In the genomic region with DNA sequence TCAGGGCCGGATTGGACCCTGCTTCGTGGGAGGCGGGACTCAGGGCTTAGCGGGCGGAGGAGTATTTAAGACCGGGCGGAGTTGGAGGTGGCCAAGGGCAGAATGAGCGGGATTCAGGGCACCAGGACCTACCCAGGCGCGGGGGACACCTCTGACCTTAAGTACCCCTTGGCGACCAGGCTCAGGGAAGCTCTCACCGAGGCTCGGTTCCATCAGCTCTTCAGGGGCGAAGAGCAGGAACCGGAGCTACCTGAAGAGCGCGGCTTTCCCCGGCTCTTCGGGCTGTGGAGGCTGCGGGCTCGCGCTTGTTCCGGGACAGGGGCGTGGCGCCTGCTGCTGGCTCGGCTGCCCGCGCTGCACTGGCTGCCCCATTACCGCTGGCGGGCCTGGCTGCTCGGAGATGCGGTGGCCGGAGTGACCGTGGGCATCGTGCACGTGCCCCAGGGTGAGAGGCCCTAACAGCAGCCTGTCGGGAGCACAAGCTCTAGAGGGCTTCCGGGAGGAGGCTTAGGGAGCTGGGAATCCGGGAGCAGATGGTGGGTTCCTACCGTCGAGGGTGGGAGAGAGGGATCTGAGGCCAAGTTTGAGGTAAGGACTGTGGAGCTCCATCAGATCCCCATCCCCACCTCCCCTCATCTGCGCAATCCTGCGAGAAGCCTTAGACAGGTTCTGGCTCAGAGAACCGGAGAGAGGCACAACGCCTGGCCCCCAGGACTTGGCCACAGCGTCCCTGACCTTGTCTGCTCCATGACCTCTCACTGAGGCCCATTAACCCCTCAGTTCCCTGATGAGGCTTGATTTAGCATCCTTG, we compare ENCODE assay signal across 10 cellular contexts. TPM values are rescaled to one million over a fixed set of nuclear protein-coding genes. Genes with fewer than 3 reads are reported as not detected.
DNase-seq lines count a peak whose midpoint lies in the region; ATAC-seq and TF ChIP-seq lines count a peak whose summit lies in the region.
"Had no signal": no experiment of that assay in that cellular context is flagged by ENCODE, and none has a peak within 500 bp of the region (broad histone marks: within the 10 kb centered on the region; RNA-seq: fewer than 3 reads in every experiment).

No MANE protein-coding gene starts in this region.

- H3K4me1 Mint-ChIP-seq in activated CD4-positive, alpha-beta T cell treated with anti-CD3 and anti-CD28 coated beads, Interleukin-2, amount 10 ng/mL, durations not matched to agents 24 days and 14 days, result peaks cover 22% of the 10 kb centered on the region
- peaks cover 33% of the 10 kb centered on the region for H3K4me1 Mint-ChIP-seq in activated T-cell treated with anti-CD3 and anti-CD28 coated beads, Interleukin-2, amount 50 U/mL, for 72 hours (ENCODE audit: low read depth)
- peaks cover 25% of the 10 kb centered on the region for H3K4me1 Mint-ChIP-seq in CD14-positive monocyte

- ATAC-seq in activated T-cell treated with anti-CD3 and anti-CD28 coated beads, Interleukin-2, amount 50 U/mL, for 72 hours (replicated peaks in 1 of 2), result peak; percentile 42 to 47
- ATAC-seq in psoas muscle (no peak), HG03432 (IDR thresholded peaks at IDR 0.05; ENCODE audit: unreplicated experiment) (no peak)
- ATAC-seq: Panc1 had no signal

- H3K36me3 ChIP-seq in iPS-20b (ENCODE audit: insufficient read depth, low read depth, low read length), result no peaks in the 10 kb centered on the region
- H3K36me3 ChIP-seq in psoas muscle (ENCODE audit: insufficient read depth in 1 of 2, low read depth in 1 of 2), result no peaks in the 10 kb centered on the region

- H3K36me3 Mint-ChIP-seq in activated CD4-positive, alpha-beta T cell treated with anti-CD3 and anti-CD28 coated beads, Interleukin-2, amount 10 ng/mL, durations not matched to agents 24 days and 14 days (ENCODE audit: low read depth), result peaks cover 2% of the 10 kb centered on the region
- no peaks in the 10 kb centered on the region for H3K36me3 Mint-ChIP-seq in activated T-cell treated with anti-CD3 and anti-CD28 coated beads, Interleukin-2, amount 50 U/mL, for 72 hours (ENCODE audit: insufficient read depth in 2 of 2)
- H3K36me3 Mint-ChIP-seq in CD14-positive monocyte, result peaks cover 13 to 14% of the 10 kb centered on the region in 2 donors

- no peaks in the 10 kb centered on the region for H3K4me1 ChIP-seq in iPS-20b (ENCODE audit: insufficient read depth, low read length)
- H3K4me1 ChIP-seq in psoas muscle, result peaks cover 7% of the 10 kb centered on the region

- H3K27me3 Mint-ChIP-seq in activated CD4-positive, alpha-beta T cell treated with anti-CD3 and anti-CD28 coated beads, Interleukin-2, amount 10 ng/mL, durations not matched to agents 24 days and 14 days, result peaks cover 92% of the 10 kb centered on the region
- H3K27me3 Mint-ChIP-seq in activated T-cell treated with anti-CD3 and anti-CD28 coated beads, Interleukin-2, amount 50 U/mL, for 72 hours (ENCODE audit: low read depth), result peaks cover 80% of the 10 kb centered on the region
- H3K27me3 Mint-ChIP-seq in CD14-positive monocyte (ENCODE audit: low read depth in 3 of 3), result peaks cover 87 to 95% (median 94%) of the 10 kb centered on the region in 3 donors

- peak overlapping the region; percentile 58 for H3K4me3 ChIP-seq in iPS-20b (ENCODE audit: low read length)
- H3K4me3 ChIP-seq in psoas muscle, result peak overlapping the region; percentile 25

- H3K27ac ChIP-seq in iPS-20b (ENCODE audit: low read length), result no peak overlapping the region
- H3K27ac ChIP-seq in psoas muscle, result no peak overlapping the region

- intact Hi-C loops in activated CD4-positive, alpha-beta T cell treated with anti-CD3 and anti-CD28 coated beads, Interleukin-2, amount 10 ng/mL, durations not matched to agents 24 days and 14 days (cut with micrococcal nuclease), result loop anchor here (2.0 to 5.0 kb wide), 2 partner anchors 29 to 157 kb away; a partner anchor contains a TSS
- intact Hi-C loops in psoas muscle (cut with DNase I) (loop anchor here (2.0 to 10.0 kb wide), 3 partner anchors 37 to 157 kb away; no protein-coding TSS in a partner anchor), CD14-positive monocyte (cut with micrococcal nuclease) (loop anchor here in 1 of 2 donors (5.0 to 10.0 kb wide), 2 partner anchors 37 to 145 kb away; a partner anchor contains a TSS)

- 24 to 26% (median 24%) methylated on average over 43 to 46 of the region's 46 CpGs for WGBS in psoas muscle, 3 donors

- DNase-seq in activated CD4-positive, alpha-beta T cell treated with anti-CD3 and anti-CD28 coated beads, Interleukin-2, amount 10 ng/mL, durations not matched to agents 24 days and 14 days, result peak; percentile 79
- no peak for DNase-seq in activated CD4-positive, alpha-beta T cell treated with anti-CD3 and anti-CD28 coated beads, Interleukin-2, amount 50 U/mL, for 1 hour
- DNase-seq in activated T-cell treated with anti-CD3 and anti-CD28 coated beads, Interleukin-2, amount 50 U/mL, for 72 hours, result peak; percentile 27 to 37
- DNase-seq in psoas muscle, result peak in 1 of 2 donors; percentile 48
- DNase-seq in CD14-positive monocyte (ENCODE audit: low spot score), result no peak
- no peak for DNase-seq in OCI-M2 (lab: John Stamatoyannopoulos, UW; ENCODE audit: unreplicated experiment)
- DNase-seq: NCI-H187 had no signal

- H3K9me3 ChIP-seq in iPS-20b (ENCODE audit: insufficient read depth, low read depth, low read length) (peaks cover 7% of the 10 kb centered on the region; the same call in 1 of the 2 replicates), psoas muscle (no peaks in the 10 kb centered on the region)

- H3K27me3 ChIP-seq in iPS-20b (ENCODE audit: insufficient read depth, low read length) (peaks cover 100% of the 10 kb centered on the region), psoas muscle (ENCODE audit: insufficient read depth in 3 of 3, low read length in 2 of 3) (peaks cover 0 to 63% (median 12%) of the 10 kb centered on the region in 3 donors)

- H3K4me3 Mint-ChIP-seq in activated CD4-positive, alpha-beta T cell treated with anti-CD3 and anti-CD28 coated beads, Interleukin-2, amount 10 ng/mL, durations not matched to agents 24 days and 14 days, result peak overlapping the region; percentile 65
- H3K4me3 Mint-ChIP-seq in activated T-cell treated with anti-CD3 and anti-CD28 coated beads, Interleukin-2, amount 50 U/mL, for 72 hours, result peak overlapping the region; percentile 59
- peak overlapping the region in 1 of 2 donors; percentile 93 for H3K4me3 Mint-ChIP-seq in CD14-positive monocyte

- H3K9me3 Mint-ChIP-seq in activated CD4-positive, alpha-beta T cell treated with anti-CD3 and anti-CD28 coated beads, Interleukin-2, amount 10 ng/mL, durations not matched to agents 24 days and 14 days, result no peaks in the 10 kb centered on the region
- H3K9me3 Mint-ChIP-seq in activated T-cell treated with anti-CD3 and anti-CD28 coated beads, Interleukin-2, amount 50 U/mL, for 72 hours, result no peaks in the 10 kb centered on the region
- H3K9me3 Mint-ChIP-seq in CD14-positive monocyte, result peaks cover 0 to 27% (median 6%) of the 10 kb centered on the region in 7 donors

- TF ChIP-seq CTCF in psoas muscle (IDR thresholded peaks at IDR 0.05), result no peak
- no peak for TF ChIP-seq CTCF in CD14-positive monocyte (IDR thresholded peaks at IDR 0.05)

- H3K9ac ChIP-seq in iPS-20b (ENCODE audit: low read depth, low read length), result no peak overlapping the region

- H3K27ac Mint-ChIP-seq in activated CD4-positive, alpha-beta T cell treated with anti-CD3 and anti-CD28 coated beads, Interleukin-2, amount 10 ng/mL, durations not matched to agents 24 days and 14 days, result no peak overlapping the region
- H3K27ac Mint-ChIP-seq in activated T-cell treated with anti-CD3 and anti-CD28 coated beads, Interleukin-2, amount 50 U/mL, for 72 hours, result no peak overlapping the region
- no peak overlapping the region for H3K27ac Mint-ChIP-seq in CD14-positive monocyte

RNA-seq across cellular contexts. Expression of a gene that starts 8.4 kb away (rescaled TPM):
- 1.6 and 1.7 TPM in 2 replicates for total RNA-seq in activated CD4-positive, alpha-beta T cell treated with anti-CD3 and anti-CD28 coated beads, Interleukin-2, amount 10 ng/mL, durations not matched to agents 24 days and 14 days
- total RNA-seq in activated T-cell treated with anti-CD3 and anti-CD28 coated beads, Interleukin-2, amount 50 U/mL, for 72 hours, result 1 to 10 TPM; 2.8 to 5.3 TPM
- total RNA-seq in psoas muscle, result 1 to 10 TPM; 2.9 to 9.2 (median 3.5) TPM
- polyA plus RNA-seq in psoas muscle (1 to 10 TPM; 3.2 to 4.5 (median 4.2) TPM), CD14-positive monocyte (not detected)

RNA-seq across cellular contexts. Expression of a gene that starts 13.4 kb away (rescaled TPM):
- 4.6 and 5.7 TPM in 2 replicates for total RNA-seq in activated CD4-positive, alpha-beta T cell treated with anti-CD3 and anti-CD28 coated beads, Interleukin-2, amount 10 ng/mL, durations not matched to agents 24 days and 14 days
- 1 to 10 TPM; 2.5 to 3.8 TPM for total RNA-seq in activated T-cell treated with anti-CD3 and anti-CD28 coated beads, Interleukin-2, amount 50 U/mL, for 72 hours
- 10 to 100 TPM in 3 of 4 donors, 1 to 10 TPM in 1; 9.1 to 26.6 (median 12.1) TPM for total RNA-seq in psoas muscle
- polyA plus RNA-seq in psoas muscle (10 to 100 TPM in 1 of 3 donors, 1 to 10 TPM in 2; 8.2 to 46.7 (median 8.8) TPM), CD14-positive monocyte (not detected)

RNA-seq across cellular contexts. Expression of a gene that starts 15.0 kb away (rescaled TPM):
- total RNA-seq in activated CD4-positive, alpha-beta T cell treated with anti-CD3 and anti-CD28 coated beads, Interleukin-2, amount 10 ng/mL, durations not matched to agents 24 days and 14 days, result 15.9 and 18.3 TPM in 2 replicates
- total RNA-seq in activated T-cell treated with anti-CD3 and anti-CD28 coated beads, Interleukin-2, amount 50 U/mL, for 72 hours, result 10 to 100 TPM; 44.3 to 52.7 TPM
- 1 to 10 TPM; 3.5 to 9.1 (median 4.2) TPM for total RNA-seq in psoas muscle
- polyA plus RNA-seq in psoas muscle, result 1 to 10 TPM; 4.4 to 5.2 (median 4.5) TPM
- under 1 TPM in 1 of 2 donors, not detected in 1; 0.08 TPM for polyA plus RNA-seq in CD14-positive monocyte

RNA-seq across cellular contexts. Expression of a gene that starts 28.6 kb away (rescaled TPM):
- 21.5 and 23.0 TPM in 2 replicates for total RNA-seq in activated CD4-positive, alpha-beta T cell treated with anti-CD3 and anti-CD28 coated beads, Interleukin-2, amount 10 ng/mL, durations not matched to agents 24 days and 14 days
- 10 to 100 TPM; 21.3 to 23.1 TPM for total RNA-seq in activated T-cell treated with anti-CD3 and anti-CD28 coated beads, Interleukin-2, amount 50 U/mL, for 72 hours
- total RNA-seq in psoas muscle, result 10 to 100 TPM in 2 of 4 donors, 1 to 10 TPM in 2; 8.1 to 13.3 (median 9.9) TPM
- 10 to 100 TPM in 2 of 3 donors, 1 to 10 TPM in 1; 7.7 to 16.4 (median 16.0) TPM for polyA plus RNA-seq in psoas muscle
- polyA plus RNA-seq in CD14-positive monocyte, result 10 to 100 TPM; 12.3 to 16.9 TPM

Comparison
In these comparisons a context has a peak if more than half of its experiments do, and no peak if none do; other contexts are left out.
1. DNase-seq: peak in activated CD4-positive, alpha-beta T cell treated with anti-CD3 and anti-CD28 coated beads, Interleukin-2, amount 10 ng/mL, durations not matched to agents 24 days and 14 days (single experiment) and activated T-cell treated with anti-CD3 and anti-CD28 coated beads, Interleukin-2, amount 50 U/mL, for 72 hours (2 of 2); none in activated CD4-positive, alpha-beta T cell treated with anti-CD3 and anti-CD28 coated beads, Interleukin-2, amount 50 U/mL, for 1 hour (single experiment), CD14-positive monocyte (single experiment) and OCI-M2 (single experiment).
2. ATAC-seq: peak in activated T-cell treated with anti-CD3 and anti-CD28 coated beads, Interleukin-2, amount 50 U/mL, for 72 hours (2 of 2); none in psoas muscle (0 of 4) and HG03432 (single experiment).